Comparison of ENCODE assay signal across 11 cellular contexts in the genomic region with DNA sequence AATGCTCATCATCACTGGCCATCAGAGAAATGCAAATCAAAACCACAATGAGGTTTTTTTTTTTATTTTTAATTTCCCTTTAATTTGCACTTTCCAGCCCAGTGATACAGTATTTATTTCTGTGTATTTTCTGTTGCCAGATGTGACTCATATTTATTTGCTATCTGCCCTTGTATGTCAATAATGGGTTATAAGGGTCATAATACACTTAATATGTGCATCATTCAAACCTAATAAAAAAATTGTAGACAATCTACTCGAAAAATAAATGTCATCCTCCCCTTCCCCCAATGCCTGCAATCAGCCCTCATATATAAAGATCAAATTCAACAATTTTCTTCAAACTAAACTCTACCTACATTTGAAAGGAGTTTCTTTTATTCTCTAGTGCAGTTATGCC.
"Had no signal": no experiment of that assay in that cellular context is flagged by ENCODE, and none has a peak within 500 bp of the region (broad histone marks: within the 10 kb centered on the region; RNA-seq: fewer than 3 reads in every experiment).

No MANE protein-coding gene starts in this region.

- H3K27ac ChIP-seq: GM23248, HL-60, KMS-11 had no signal

- H3K4me3 Mint-ChIP-seq: HFFc6, IgD-negative memory B cell had no signal

- H3K27me3 Mint-ChIP-seq: IgD-negative memory B cell had no signal

- H3K4me3 ChIP-seq: GM23248, HAP-1 had no signal

- H3K9me3 ChIP-seq: HAP-1 had no signal

- FAIRE-seq: HepG2 had no signal

- ATAC-seq: HCT116, HepG2 had no signal

- DNase-seq: GM23248, GOT3, H7, HFFc6, KBM-7 had no signal

- H3K4me2 ChIP-seq: KMS-11 had no signal

- H3K4me1 Mint-ChIP-seq: IgD-negative memory B cell had no signal

- H2AFZ ChIP-seq: GM23248 had no signal

- H3K9me3 Mint-ChIP-seq: HFFc6, IgD-negative memory B cell had no signal

- H3K27ac Mint-ChIP-seq: HFFc6, IgD-negative memory B cell had no signal

- H3K9ac ChIP-seq: GM23248, KMS-11 had no signal

- H3K36me3 ChIP-seq: HAP-1 had no signal

- H3K36me3 Mint-ChIP-seq: IgD-negative memory B cell had no signal

- H3K4me1 ChIP-seq: HAP-1 had no signal
